Comparison of ENCODE assay signal across 24 cellular contexts in the genomic region with DNA sequence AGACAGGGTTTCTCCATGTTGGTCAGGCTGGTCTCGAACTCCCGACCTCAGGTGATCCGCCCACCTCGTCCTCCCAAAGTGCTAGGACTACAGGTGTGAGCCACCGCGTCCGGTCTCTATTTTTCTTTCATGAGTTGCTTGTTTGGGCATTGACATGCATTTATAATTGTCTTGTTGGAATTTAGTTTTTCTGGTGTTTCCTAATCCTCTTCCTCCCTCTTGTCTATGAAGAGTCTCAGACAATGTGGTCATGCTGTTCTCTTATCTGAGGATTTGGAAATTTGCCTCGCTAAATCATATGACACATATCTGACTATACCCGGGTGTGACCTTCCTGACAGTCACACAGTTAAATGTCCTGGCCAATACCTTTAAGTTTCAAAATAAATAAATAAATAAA. TPM values are rescaled to one million over a fixed set of nuclear protein-coding genes. Genes with fewer than 3 reads are reported as not detected.
"Had no signal": no experiment of that assay in that cellular context is flagged by ENCODE, and none has a peak within 500 bp of the region (broad histone marks: within the 10 kb centered on the region; RNA-seq: fewer than 3 reads in every experiment).

No MANE protein-coding gene starts in this region.

- FAIRE-seq: islet of Langerhans had no signal

- H3K36me3 ChIP-seq: gastroesophageal sphincter, heart right ventricle, lower lobe of right lung, prostate gland, transverse colon had no signal

- H3K4me1 ChIP-seq: gastroesophageal sphincter, lower lobe of right lung, prostate gland, transverse colon had no signal

- H3K4me3 ChIP-seq: gastroesophageal sphincter, heart right ventricle, lower lobe of right lung, prostate gland, smooth muscle cell, transverse colon had no signal

- DNase-seq: activated CD4-positive, alpha-beta memory T cell treated with anti-CD3 and anti-CD28 coated beads, Interleukin-2, amount 10 ng/mL, durations not matched to agents 7 days and 5 days; activated CD4-positive, alpha-beta T cell treated with anti-CD3 and anti-CD28 coated beads for 36 hours; activated CD8-positive, alpha-beta memory T cell treated with anti-CD3 and anti-CD28 coated beads, Interleukin-2, amount 50 U/mL, for 4 hours; activated gamma-delta T cell; activated naive CD8-positive, alpha-beta T cell treated with anti-CD3 and anti-CD28 coated beads for 36 hours; activated T-cell treated with anti-CD3 and anti-CD28 coated beads, Interleukin-2, amount 50 U/mL, for 48 hours; cerebellar nuclear complex; effector memory CD8-positive, alpha-beta T cell; heart right ventricle; left colon; lower lobe of right lung; right cardiac atrium; stimulated activated naive CD8-positive, alpha-beta T cell treated with anti-CD3 and anti-CD28 coated beads, Interleukin-15, Interleukin-2, amounts not matched to agents 100 U/mL and 50 U/mL, for 24 hours; transverse colon had no signal

- H3K27ac ChIP-seq: epithelial cell of prostate, gastroesophageal sphincter, heart right ventricle, lower lobe of right lung, prostate gland, transverse colon had no signal

- ATAC-seq: activated CD4-positive, alpha-beta T cell treated with anti-CD3 and anti-CD28 coated beads for 36 hours; effector memory CD8-positive, alpha-beta T cell; gastroesophageal sphincter; heart right ventricle; left colon; lower lobe of right lung; right cardiac atrium; stimulated activated naive CD8-positive, alpha-beta T cell treated with anti-CD3 and anti-CD28 coated beads, Interleukin-15, Interleukin-2, amounts not matched to agents 100 U/mL and 50 U/mL, for 24 hours had no signal

- H3K9me3 ChIP-seq: gastroesophageal sphincter, lower lobe of right lung, prostate gland, transverse colon had no signal

- H3K4me2 ChIP-seq: smooth muscle cell had no signal

RNA-seq across cellular contexts. Expression of gene CEACAM18, which starts 7.4 kb away (rescaled TPM):
- total RNA-seq: activated CD4-positive, alpha-beta memory T cell treated with anti-CD3 and anti-CD28 coated beads, Interleukin-2, amount 10 ng/mL, durations not matched to agents 7 days and 5 days; activated CD4-positive, alpha-beta T cell treated with anti-CD3 and anti-CD28 coated beads for 36 hours; activated naive CD8-positive, alpha-beta T cell treated with anti-CD3 and anti-CD28 coated beads for 36 hours; dermis blood vessel endothelial cell; fibroblast of lung; gastroesophageal sphincter; heart right ventricle; left colon; lower lobe of right lung; mesothelial cell of epicardium; osteoblast; prostate gland; right cardiac atrium; smooth muscle cell; transverse colon had no signal
- polyA plus RNA-seq: fibroblast of lung, heart right ventricle, neural cell, right cardiac atrium, smooth muscle cell had no signal

RNA-seq across cellular contexts. Expression of gene SIGLEC8, which starts 12.7 kb away (rescaled TPM):
- total RNA-seq: activated CD4-positive, alpha-beta memory T cell treated with anti-CD3 and anti-CD28 coated beads, Interleukin-2, amount 10 ng/mL, durations not matched to agents 7 days and 5 days; activated CD4-positive, alpha-beta T cell treated with anti-CD3 and anti-CD28 coated beads for 36 hours; activated naive CD8-positive, alpha-beta T cell treated with anti-CD3 and anti-CD28 coated beads for 36 hours; dermis blood vessel endothelial cell; fibroblast of lung; mesothelial cell of epicardium; osteoblast; right cardiac atrium; smooth muscle cell had no signal
- polyA plus RNA-seq: fibroblast of lung, heart right ventricle, neural cell, right cardiac atrium, smooth muscle cell had no signal

RNA-seq across cellular contexts. Expression of gene SIGLEC12, which starts 30.6 kb away (rescaled TPM):
- total RNA-seq: dermis blood vessel endothelial cell, fibroblast of lung, mesothelial cell of epicardium, smooth muscle cell had no signal
- polyA plus RNA-seq: fibroblast of lung, neural cell, smooth muscle cell had no signal

RNA-seq across cellular contexts. Expression of gene SIGLEC10, which starts 53.5 kb away (rescaled TPM):
- total RNA-seq: activated naive CD8-positive, alpha-beta T cell treated with anti-CD3 and anti-CD28 coated beads for 36 hours; dermis blood vessel endothelial cell; fibroblast of lung; mesothelial cell of epicardium; osteoblast; smooth muscle cell had no signal
- polyA plus RNA-seq: fibroblast of lung, neural cell, smooth muscle cell had no signal
